12 cellular contexts compared by ENCODE assay signal in genomic region chr2:8116661-8117060, GRCh38.
DNase-seq lines count a peak whose midpoint lies in the region; ATAC-seq and TF ChIP-seq lines count a peak whose summit lies in the region.
"Had no signal": no experiment of that assay in that cellular context is flagged by ENCODE, and none has a peak within 500 bp of the region (broad histone marks: within the 10 kb centered on the region; RNA-seq: fewer than 3 reads in every experiment).

No MANE protein-coding gene starts in this region.

- H3K4me1 ChIP-seq in OCI-LY3 (ENCODE audit: low read length): peaks cover 31% of the 10 kb centered on the region

- H2AFZ ChIP-seq in OCI-LY3 (ENCODE audit: low read depth, low read length): peak overlapping the region; percentile 60

- no peaks in the 10 kb centered on the region for H3K36me3 ChIP-seq in OCI-LY3 (replicated peaks; ENCODE audit: low read depth, low read length)
- H3K36me3 ChIP-seq: tibial artery had no signal

- H3K4me3 ChIP-seq in GM12864 (ENCODE audit: low read depth, low read length): no peak overlapping the region
- H3K4me3 ChIP-seq in OCI-LY3 (ENCODE audit: low read length): 0 out of 2 replicates have a peak overlapping the region, but pooled peaks have one; percentile 8
- H3K4me3 ChIP-seq: tibial artery had no signal

- H3K4me3 Mint-ChIP-seq in activated CD4-positive, alpha-beta memory T cell treated with anti-CD3 and anti-CD28 coated beads for 36 hours: no peak overlapping the region
- no peak overlapping the region for H3K4me3 Mint-ChIP-seq in nephron progenitor cell
- H3K4me3 Mint-ChIP-seq: central memory CD8-positive, alpha-beta T cell had no signal

- peaks cover 1% of the 10 kb centered on the region for H3K27me3 Mint-ChIP-seq in activated CD4-positive, alpha-beta memory T cell treated with anti-CD3 and anti-CD28 coated beads for 36 hours
- no peaks in the 10 kb centered on the region for H3K27me3 Mint-ChIP-seq in nephron progenitor cell (ENCODE audit: low read depth, poor library complexity)

- POLR2A ChIA-PET in activated CD4-positive, alpha-beta memory T cell treated with anti-CD3 and anti-CD28 coated beads for 36 hours (lab: Charles Lee): no interaction called here

- peak; percentile 37 for DNase-seq in GM12864 (ENCODE audit: low read depth)
- DNase-seq in GM20000 (ENCODE audit: low spot score): peak; percentile 73
- DNase-seq in NCI-H1436 (lab: John Stamatoyannopoulos, UW): no peak
- no peak for DNase-seq in NCI-H446 treated with DMSO at 0.1 percent for 48 hours (lab: John Stamatoyannopoulos, UW)
- no peak for DNase-seq in activated CD4-positive, alpha-beta memory T cell treated with anti-CD3 and anti-CD28 coated beads for 36 hours
- no peak for DNase-seq in nephron progenitor cell
- DNase-seq: head of caudate nucleus, NCI-H1417 treated with DMSO at 0.1 percent for 48 hours, tibial artery had no signal

- peak overlapping the region; percentile 69 for H3K4me2 ChIP-seq in OCI-LY3 (ENCODE audit: low read length)

- intact Hi-C loops in activated CD4-positive, alpha-beta memory T cell treated with anti-CD3 and anti-CD28 coated beads for 36 hours (cut with micrococcal nuclease): no loop called here

- H3K9ac ChIP-seq in OCI-LY3 (ENCODE audit: low read length): peak overlapping the region; percentile 25; the same call in 1 of the 2 replicates

- H3K27me3 ChIP-seq in OCI-LY3 (ENCODE audit: low read depth, low read length): peaks cover 11% of the 10 kb centered on the region
- H3K27me3 ChIP-seq: tibial artery had no signal

- no peaks in the 10 kb centered on the region for H3K36me3 Mint-ChIP-seq in activated CD4-positive, alpha-beta memory T cell treated with anti-CD3 and anti-CD28 coated beads for 36 hours
- no peaks in the 10 kb centered on the region for H3K36me3 Mint-ChIP-seq in nephron progenitor cell (ENCODE audit: low read depth)

- no peak overlapping the region for H3K27ac Mint-ChIP-seq in activated CD4-positive, alpha-beta memory T cell treated with anti-CD3 and anti-CD28 coated beads for 36 hours
- H3K27ac Mint-ChIP-seq in nephron progenitor cell: no peak overlapping the region

- H3K9me3 Mint-ChIP-seq in activated CD4-positive, alpha-beta memory T cell treated with anti-CD3 and anti-CD28 coated beads for 36 hours: no peaks in the 10 kb centered on the region
- H3K9me3 Mint-ChIP-seq in nephron progenitor cell: no peaks in the 10 kb centered on the region
- H3K9me3 Mint-ChIP-seq: central memory CD8-positive, alpha-beta T cell had no signal

- H3K79me2 ChIP-seq in OCI-LY3 (ENCODE audit: low read length): no peaks in the 10 kb centered on the region

- no peak for TF ChIP-seq CTCF in GM12864 (IDR thresholded peaks at IDR 0.05; ENCODE audit: low read depth, low read length, missing control alignments)
- no peak for TF ChIP-seq CTCF in GM20000 (IDR thresholded peaks at IDR 0.05; ENCODE audit: extremely low read depth, missing control alignments)
- no peak for TF ChIP-seq CTCF in OCI-LY3 (IDR thresholded peaks at IDR 0.05; ENCODE audit: low read depth, low read length)
- no peak for TF ChIP-seq CTCF in nephron progenitor cell (IDR thresholded peaks at IDR 0.05)

- CTCF ChIA-PET in activated CD4-positive, alpha-beta memory T cell treated with anti-CD3 and anti-CD28 coated beads for 36 hours (lab: Charles Lee): no interaction called here

- H3K4me1 Mint-ChIP-seq in activated CD4-positive, alpha-beta memory T cell treated with anti-CD3 and anti-CD28 coated beads for 36 hours (ENCODE audit: low read depth): peaks cover 17% of the 10 kb centered on the region
- H3K4me1 Mint-ChIP-seq in nephron progenitor cell: peaks cover 35% of the 10 kb centered on the region

- peak; percentile 83 for ATAC-seq in HG03060 (IDR thresholded peaks at IDR 0.05; ENCODE audit: low read depth, unreplicated experiment)

- no peak overlapping the region for H3K27ac ChIP-seq in OCI-LY3 (ENCODE audit: low read length)
- H3K27ac ChIP-seq: tibial artery had no signal

- H3K9me3 ChIP-seq in OCI-LY3 (ENCODE audit: insufficient read depth, low read length): no peaks in the 10 kb centered on the region
- H3K9me3 ChIP-seq: tibial artery had no signal

- H4K20me1 ChIP-seq in OCI-LY3 (ENCODE audit: insufficient read depth, low read length): no peaks in the 10 kb centered on the region

Comparison
In these comparisons a context has a peak if more than half of its experiments do, and no peak if none do; other contexts are left out.
1. DNase-seq: peak in GM12864 (single experiment) and GM20000 (single experiment); none in NCI-H1436 (single experiment), NCI-H446 treated with DMSO at 0.1 percent for 48 hours (single experiment), activated CD4-positive, alpha-beta memory T cell treated with anti-CD3 and anti-CD28 coated beads for 36 hours (single experiment) and nephron progenitor cell (single experiment).